In genomic region chr1:28668191-28668955, GRCh38 we compare ENCODE assay signal across 1 cellular context.
TF ChIP-seq lines count a peak whose summit lies in the region.

Gene GMEB1, plus strand, starts transcription at chr1:28668784. Its CDS starts 14,829 bp downstream, at chr1:28683613.

TF ChIP-seq in HepG2, 621 proteins besides CTCF, POLR2A, EP300 and RAD21 (continued from another document and continues in another):
- no peak for TF ChIP-seq MTERF4 (CRISPR knock-in tag; IDR thresholded peaks at IDR 0.05)
- 0 out of 2 replicates have a peak, but pooled peaks have one; percentile 3 for TF ChIP-seq ZNF605 (CRISPR knock-in tag; IDR thresholded peaks at IDR 0.05)
- TF ChIP-seq SAP130 (CRISPR knock-in tag; IDR thresholded peaks at IDR 0.05; ENCODE audit: low read depth): peak; percentile 62
- TF ChIP-seq SP1 (IDR thresholded peaks at IDR 0.05): no peak
- no peak for TF ChIP-seq SP1 (CRISPR knock-in tag; IDR thresholded peaks at IDR 0.05)
- TF ChIP-seq TFDP2 (CRISPR knock-in tag; IDR thresholded peaks at IDR 0.05): peak; percentile 41; the same call in 1 of the 2 replicates
- no peak for TF ChIP-seq RCOR2 (CRISPR knock-in tag; IDR thresholded peaks at IDR 0.05)
- TF ChIP-seq IKZF4 (CRISPR knock-in tag; IDR thresholded peaks at IDR 0.05; ENCODE audit: borderline replicate concordance, low read depth, not compliant biosample characterization): no peak
- no peak for TF ChIP-seq MBD4 (IDR thresholded peaks at IDR 0.05; ENCODE audit: borderline replicate concordance, low read length)
- peak; percentile 57; the same call in 1 of the 2 replicates for TF ChIP-seq SPEN (CRISPR knock-in tag; IDR thresholded peaks at IDR 0.05; ENCODE audit: low read depth)
- no peak for TF ChIP-seq TP53 (CRISPR knock-in tag; conservative IDR thresholded peaks at IDR 0.05)
- no peak for TF ChIP-seq BATF2 (CRISPR knock-in tag; IDR thresholded peaks at IDR 0.05)
- TF ChIP-seq LCORL (IDR thresholded peaks at IDR 0.05): no peak
- 0 out of 2 replicates have a peak, but pooled peaks have one; percentile 30 for TF ChIP-seq LCORL (CRISPR knock-in tag; IDR thresholded peaks at IDR 0.05)
- peak; percentile 60 for TF ChIP-seq YY1 (IDR thresholded peaks at IDR 0.05; ENCODE audit: insufficient read depth, insufficient replicate concordance, low read depth, low read length)
- TF ChIP-seq FOXK2 (IDR thresholded peaks at IDR 0.05): no peak
- no peak for TF ChIP-seq ZNF292 (CRISPR knock-in tag; IDR thresholded peaks at IDR 0.05; ENCODE audit: borderline replicate concordance, low read depth)
- TF ChIP-seq RBM39 (IDR thresholded peaks at IDR 0.05; ENCODE audit: low read depth, low read length, poor library complexity, severe bottlenecking): no peak
- no peak for TF ChIP-seq AFF4 (CRISPR knock-in tag; IDR thresholded peaks at IDR 0.05)
- TF ChIP-seq TAF1 (CRISPR knock-in tag; IDR thresholded peaks at IDR 0.05): peak; percentile 20; the same call in 1 of the 2 replicates
- TF ChIP-seq ZNF639 (CRISPR knock-in tag; conservative IDR thresholded peaks at IDR 0.05): peak; percentile 37; the same call in 1 of the 2 replicates
- TF ChIP-seq MYNN (CRISPR knock-in tag; IDR thresholded peaks at IDR 0.05; ENCODE audit: low read depth): no peak
- TF ChIP-seq IKZF5 (CRISPR knock-in tag; IDR thresholded peaks at IDR 0.05): 0 out of 2 replicates have a peak, but pooled peaks have one; percentile 30
- TF ChIP-seq ZNF713 (CRISPR knock-in tag; IDR thresholded peaks at IDR 0.05): peak; percentile 73; the same call in 1 of the 2 replicates
- no peak for TF ChIP-seq ZNF83 (CRISPR knock-in tag; IDR thresholded peaks at IDR 0.05; ENCODE audit: borderline replicate concordance)
- TF ChIP-seq ZNF362 (CRISPR knock-in tag; IDR thresholded peaks at IDR 0.05; ENCODE audit: borderline replicate concordance): no peak
- peak; percentile 43 for TF ChIP-seq ASH2L (IDR thresholded peaks at IDR 0.05; ENCODE audit: insufficient read length, low read depth, low read length)
- peak; percentile 8; the same call in 1 of the 3 replicates for TF ChIP-seq MXI1 (IDR thresholded peaks at IDR 0.05; ENCODE audit: borderline replicate concordance, low read depth, low read length)
- no peak for TF ChIP-seq NCOA1 (CRISPR knock-in tag; IDR thresholded peaks at IDR 0.05)
- peak; percentile 10; the same call in 1 of the 2 replicates for TF ChIP-seq FOXP4 (CRISPR knock-in tag; IDR thresholded peaks at IDR 0.05)
- TF ChIP-seq ZBTB26 (CRISPR knock-in tag; IDR thresholded peaks at IDR 0.05; ENCODE audit: borderline replicate concordance): no peak
- no peak for TF ChIP-seq KAT7 (CRISPR knock-in tag; IDR thresholded peaks at IDR 0.05; ENCODE audit: borderline replicate concordance)
- TF ChIP-seq SUZ12 (IDR thresholded peaks at IDR 0.05; ENCODE audit: low read depth, low read length): no peak
- peak; percentile 23; the same call in 1 of the 2 replicates for TF ChIP-seq ZNF441 (CRISPR knock-in tag; IDR thresholded peaks at IDR 0.05; ENCODE audit: borderline replicate concordance)
- TF ChIP-seq ELF1 (CRISPR knock-in tag; IDR thresholded peaks at IDR 0.05): peak; percentile 76
- TF ChIP-seq ZNF180 (CRISPR knock-in tag; IDR thresholded peaks at IDR 0.05; ENCODE audit: borderline replicate concordance, low read depth): no peak
- TF ChIP-seq ZNF296 (CRISPR knock-in tag; conservative IDR thresholded peaks at IDR 0.05): no peak
- peak; percentile 75 for TF ChIP-seq ZNF281 (CRISPR knock-in tag; IDR thresholded peaks at IDR 0.05; ENCODE audit: borderline replicate concordance)
- TF ChIP-seq ZFX (CRISPR knock-in tag; IDR thresholded peaks at IDR 0.05; ENCODE audit: low read depth): peak; percentile 77
- 0 out of 2 replicates have a peak, but pooled peaks have one; percentile 37 for TF ChIP-seq GMEB2 (CRISPR knock-in tag; IDR thresholded peaks at IDR 0.05; ENCODE audit: low read depth)
- no peak for TF ChIP-seq HMG20B (CRISPR knock-in tag; conservative IDR thresholded peaks at IDR 0.05)
